In genomic region chr7:105527737-105528136, GRCh38 we compare ENCODE assay signal across 10 cellular contexts. TPM values are rescaled to one million over a fixed set of nuclear protein-coding genes. Genes with fewer than 3 reads are reported as not detected.
"Had no signal": no experiment of that assay in that cellular context is flagged by ENCODE, and none has a peak within 500 bp of the region (broad histone marks: within the 10 kb centered on the region; RNA-seq: fewer than 3 reads in every experiment).

No MANE protein-coding gene starts in this region.

RNA-seq across cellular contexts. Expression of gene EFCAB10, which starts 53.6 kb away (rescaled TPM):
- total RNA-seq: subcutaneous adipose tissue, suprapubic skin, thoracic aorta, thyroid gland, tibial nerve, transverse colon, ureter, urinary bladder, vagina had no signal
- polyA plus RNA-seq: stomach, urinary bladder had no signal
